ENCODE assay signal across 1 cellular context in genomic region chr10:123930340-123931001, GRCh38.
TF ChIP-seq lines count a peak whose summit lies in the region.

No MANE protein-coding gene starts in this region.

TF ChIP-seq in WTC11, 78 proteins besides CTCF, POLR2A, EP300 and RAD21 (continued from another document):
- no peak for TF ChIP-seq STAT6 (CRISPR knock-in tag; conservative IDR thresholded peaks at IDR 0.05; ENCODE audit: low read depth)
